ENCODE assay signal across 1 cellular context in genomic region chr6:7591770-7592169, GRCh38.
TF ChIP-seq lines count a peak whose summit lies in the region.

No MANE protein-coding gene starts in this region.

TF ChIP-seq in IMR-90, 13 proteins besides CTCF, POLR2A, EP300 and RAD21:
- no peak for TF ChIP-seq USF2 (IDR thresholded peaks at IDR 0.05; ENCODE audit: low read depth, low read length)
- TF ChIP-seq MAFK (IDR thresholded peaks at IDR 0.05; ENCODE audit: low read depth, low read length): no peak
- TF ChIP-seq BHLHE40 (IDR thresholded peaks at IDR 0.05; ENCODE audit: low read depth, low read length): no peak
- TF ChIP-seq MAZ (IDR thresholded peaks at IDR 0.05; ENCODE audit: borderline replicate concordance, low read depth, low read length): no peak
- TF ChIP-seq RFX5 (IDR thresholded peaks at IDR 0.05; ENCODE audit: low read depth, low read length): no peak
- TF ChIP-seq CHD1 (IDR thresholded peaks at IDR 0.05; ENCODE audit: low read depth, low read length): no peak
- no peak for TF ChIP-seq CEBPB (IDR thresholded peaks at IDR 0.05; ENCODE audit: low read depth, low read length)
